ENCODE assay signal across 18 cellular contexts in the genomic region with DNA sequence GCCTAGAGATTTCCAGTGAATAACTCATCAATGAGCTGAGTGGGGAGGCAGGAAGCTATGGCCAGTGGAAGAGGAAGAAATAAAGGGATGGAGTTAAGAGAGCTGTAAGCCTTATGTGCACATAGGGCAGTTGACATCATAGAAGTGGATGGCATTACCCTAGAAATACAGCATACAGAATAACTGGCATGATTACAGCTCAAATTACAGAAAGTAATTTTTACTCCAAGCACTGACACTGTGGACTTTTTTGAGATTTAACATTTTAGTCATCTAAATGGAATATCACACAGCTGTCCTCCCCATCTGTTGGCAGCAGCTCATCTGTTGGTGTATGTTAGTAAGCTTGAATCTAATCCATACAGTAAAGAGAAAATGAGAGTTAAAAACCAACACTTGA. TPM values are rescaled to one million over a fixed set of nuclear protein-coding genes. Genes with fewer than 3 reads are reported as not detected.
A peak's percentile ranks its signal among the peaks of the same experiment; 100 is the strongest.
DNase-seq lines count a peak whose midpoint lies in the region.
"Had no signal": no experiment of that assay in that cellular context is flagged by ENCODE, and none has a peak within 500 bp of the region (broad histone marks: within the 10 kb centered on the region; RNA-seq: fewer than 3 reads in every experiment).

No MANE protein-coding gene starts in this region.

- no peaks in the 10 kb centered on the region for H3K9me3 Mint-ChIP-seq in activated naive CD4-positive, alpha-beta T cell treated with anti-CD3 and anti-CD28 coated beads, Interleukin-2, amount 10 ng/mL, durations not matched to agents 7 days and 5 days
- H3K9me3 Mint-ChIP-seq: T-cell had no signal

- H3K36me3 Mint-ChIP-seq in activated naive CD4-positive, alpha-beta T cell treated with anti-CD3 and anti-CD28 coated beads, Interleukin-2, amount 10 ng/mL, durations not matched to agents 7 days and 5 days: no peaks in the 10 kb centered on the region
- H3K36me3 Mint-ChIP-seq: CD14-positive monocyte, T-cell had no signal

- H3K27ac Mint-ChIP-seq in activated naive CD4-positive, alpha-beta T cell treated with anti-CD3 and anti-CD28 coated beads, Interleukin-2, amount 10 ng/mL, durations not matched to agents 7 days and 5 days: no peak overlapping the region
- H3K27ac Mint-ChIP-seq: CD14-positive monocyte, T-cell had no signal

- DNase-seq in HCEC 1CT: peak; percentile 24
- peak; percentile 16 for DNase-seq in NCI-H2171 (lab: John Stamatoyannopoulos, UW)
- peak; percentile 60 for DNase-seq in fibroblast of peridontal ligament (ENCODE audit: extremely low read depth)
- DNase-seq in iPS-NIHi7 (ENCODE audit: extremely low spot score): no peak
- DNase-seq in activated naive CD4-positive, alpha-beta T cell treated with anti-CD3 and anti-CD28 coated beads, Interleukin-2, amount 10 ng/mL, durations not matched to agents 7 days and 5 days: no peak
- no peak for DNase-seq in activated CD4-positive, CD25-positive, alpha-beta regulatory T cell (lab: John Stamatoyannopoulos, UW)
- DNase-seq: ACHN, GDM1, KG1, NCI-H1417, NCI-H1930, NCI-H446 treated with DMSO at 0.1 percent for 48 hours, NCI-H774, OCI-M1, SHP77, T-cell had no signal

- H3K4me1 Mint-ChIP-seq in activated naive CD4-positive, alpha-beta T cell treated with anti-CD3 and anti-CD28 coated beads, Interleukin-2, amount 10 ng/mL, durations not matched to agents 7 days and 5 days: peaks cover 5% of the 10 kb centered on the region

- peaks cover 5% of the 10 kb centered on the region for H3K27me3 Mint-ChIP-seq in activated naive CD4-positive, alpha-beta T cell treated with anti-CD3 and anti-CD28 coated beads, Interleukin-2, amount 10 ng/mL, durations not matched to agents 7 days and 5 days
- H3K27me3 Mint-ChIP-seq: T-cell had no signal

- CTCF ChIA-PET in activated naive CD4-positive, alpha-beta T cell treated with anti-CD3 and anti-CD28 coated beads, Interleukin-2, amount 10 ng/mL, durations not matched to agents 7 days and 5 days (lab: Charles Lee): interaction anchor here (1.1 kb wide), 1 partner anchor 11 kb away, joined by 3 read pairs; no protein-coding TSS in a partner anchor

- peak overlapping the region; percentile 23 for H3K27ac ChIP-seq in temporal lobe (ENCODE audit: low read depth, low read length)

- no peak overlapping the region for H3K4me3 Mint-ChIP-seq in activated naive CD4-positive, alpha-beta T cell treated with anti-CD3 and anti-CD28 coated beads, Interleukin-2, amount 10 ng/mL, durations not matched to agents 7 days and 5 days
- H3K4me3 Mint-ChIP-seq: CD14-positive monocyte, T-cell had no signal

RNA-seq across cellular contexts. Expression of a gene that starts 5.4 kb away (rescaled TPM):
- total RNA-seq in temporal lobe: 35.2 TPM

RNA-seq across cellular contexts. Expression of a gene that starts 53.7 kb away (rescaled TPM):
- total RNA-seq in temporal lobe: 31.5 TPM

Comparison
In these comparisons a context has a peak if more than half of its experiments do, and no peak if none do; other contexts are left out.
1. DNase-seq: peak in HCEC 1CT (single experiment), NCI-H2171 (single experiment) and fibroblast of peridontal ligament (single experiment); none in iPS-NIHi7 (single experiment), activated naive CD4-positive, alpha-beta T cell treated with anti-CD3 and anti-CD28 coated beads, Interleukin-2, amount 10 ng/mL, durations not matched to agents 7 days and 5 days (single experiment) and activated CD4-positive, CD25-positive, alpha-beta regulatory T cell (0 of 4).